ENCODE assay signal across 21 cellular contexts in genomic region chr7:45596665-45597095, GRCh38. TPM values are rescaled to one million over a fixed set of nuclear protein-coding genes. Genes with fewer than 3 reads are reported as not detected.
DNase-seq lines count a peak whose midpoint lies in the region; ATAC-seq and TF ChIP-seq lines count a peak whose summit lies in the region.
"Had no signal": no experiment of that assay in that cellular context is flagged by ENCODE, and none has a peak within 500 bp of the region (broad histone marks: within the 10 kb centered on the region; RNA-seq: fewer than 3 reads in every experiment).

No MANE protein-coding gene starts in this region.

- ATAC-seq in natural killer cell treated with Interleukin-12 subunit alpha and Interleukin-12 subunit beta and Interleukin-15 and Interleukin-18, amount 100 ng/mL, for 72 hours, result no peak
- ATAC-seq in HG02884 (IDR thresholded peaks at IDR 0.05; ENCODE audit: unreplicated experiment) (no peak), GM19463 (IDR thresholded peaks at IDR 0.05; ENCODE audit: unreplicated experiment) (no peak)

- H3K9me3 Mint-ChIP-seq in natural killer cell treated with Interleukin-12 subunit alpha and Interleukin-12 subunit beta and Interleukin-15 and Interleukin-18, amount 100 ng/mL, for 72 hours, result no peaks in the 10 kb centered on the region
- H3K9me3 Mint-ChIP-seq: CD8-positive, alpha-beta memory T cell; IgD-negative memory B cell had no signal

- in situ Hi-C loops in astrocyte of the cerebellum (cut with HindIII; ENCODE audit: low sequenced_read_pairs), result no loop called here

- H3K36me3 Mint-ChIP-seq in natural killer cell treated with Interleukin-12 subunit alpha and Interleukin-12 subunit beta and Interleukin-15 and Interleukin-18, amount 100 ng/mL, for 72 hours, result no peaks in the 10 kb centered on the region
- H3K36me3 Mint-ChIP-seq: CD8-positive, alpha-beta memory T cell; IgD-negative memory B cell had no signal

- no peak overlapping the region for H3K4me3 Mint-ChIP-seq in natural killer cell treated with Interleukin-12 subunit alpha and Interleukin-12 subunit beta and Interleukin-15 and Interleukin-18, amount 100 ng/mL, for 72 hours
- H3K4me3 Mint-ChIP-seq: CD8-positive, alpha-beta memory T cell; IgD-negative memory B cell had no signal

- no peaks in the 10 kb centered on the region for H3K4me1 Mint-ChIP-seq in natural killer cell treated with Interleukin-12 subunit alpha and Interleukin-12 subunit beta and Interleukin-15 and Interleukin-18, amount 100 ng/mL, for 72 hours (ENCODE audit: low read depth in 2 of 2)
- H3K4me1 Mint-ChIP-seq: CD8-positive, alpha-beta memory T cell; IgD-negative memory B cell had no signal

- peaks cover 7 to 12% of the 10 kb centered on the region in 2 donors for H3K27me3 Mint-ChIP-seq in natural killer cell treated with Interleukin-12 subunit alpha and Interleukin-12 subunit beta and Interleukin-15 and Interleukin-18, amount 100 ng/mL, for 72 hours
- H3K27me3 Mint-ChIP-seq: IgD-negative memory B cell had no signal

- H3K27ac Mint-ChIP-seq in natural killer cell treated with Interleukin-12 subunit alpha and Interleukin-12 subunit beta and Interleukin-15 and Interleukin-18, amount 100 ng/mL, for 72 hours, result no peak overlapping the region
- H3K27ac Mint-ChIP-seq: CD8-positive, alpha-beta memory T cell; IgD-negative memory B cell had no signal

- DNase-seq in activated CD8-positive, alpha-beta memory T cell treated with anti-CD3 and anti-CD28 coated beads, Interleukin-2, amount 50 U/mL, for 48 hours, result peak; percentile 23
- no peak for DNase-seq in activated CD8-positive, alpha-beta memory T cell treated with anti-CD3 and anti-CD28 coated beads, Interleukin-2, amount 50 U/mL, for 4 hours
- DNase-seq in astrocyte of the cerebellum (ENCODE audit: low read depth) (peak; percentile 51), pons (ENCODE audit: low spot score) (no peak)
- DNase-seq in natural killer cell treated with Interleukin-12 subunit alpha and Interleukin-12 subunit beta and Interleukin-15 and Interleukin-18, amount 100 ng/mL, for 72 hours (ENCODE audit: low spot score), result peak; percentile 34
- DNase-seq: Calu3; CD8-positive, alpha-beta memory T cell; GDM1; HCEC 1CT; NCI-H1105; NCI-H146; NCI-H2029; NCI-H226; NCI-H510A treated with DMSO at 0.1 percent for 48 hours; NCI-H748 treated with DMSO at 0.1 percent for 48 hours; PC-9; RPMI8226; SHP77 had no signal

- no peak overlapping the region for H3K4me3 ChIP-seq in astrocyte of the cerebellum (ENCODE audit: low read depth, low read length)
- H3K4me3 ChIP-seq: PC-9 had no signal

- TF ChIP-seq CTCF in astrocyte of the cerebellum (IDR thresholded peaks at IDR 0.05; ENCODE audit: low read depth, low read length, missing control alignments), result no peak

RNA-seq across cellular contexts. Expression of gene ADCY1, which starts 22.5 kb away (rescaled TPM):
- 1 to 10 TPM in 1 of 2 donors, under 1 TPM in 1; 0.10 to 1.4 TPM for total RNA-seq in natural killer cell treated with Interleukin-12 subunit alpha and Interleukin-12 subunit beta and Interleukin-15 and Interleukin-18, amount 100 ng/mL, for 72 hours
- total RNA-seq: PC-9 had no signal

Comparison
In these comparisons a context has a peak if more than half of its experiments do, and no peak if none do; other contexts are left out.
1. DNase-seq: peak in activated CD8-positive, alpha-beta memory T cell treated with anti-CD3 and anti-CD28 coated beads, Interleukin-2, amount 50 U/mL, for 48 hours (single experiment), astrocyte of the cerebellum (single experiment) and natural killer cell treated with Interleukin-12 subunit alpha and Interleukin-12 subunit beta and Interleukin-15 and Interleukin-18, amount 100 ng/mL, for 72 hours (single experiment); none in activated CD8-positive, alpha-beta memory T cell treated with anti-CD3 and anti-CD28 coated beads, Interleukin-2, amount 50 U/mL, for 4 hours (single experiment) and pons (single experiment).